In the genomic region with DNA sequence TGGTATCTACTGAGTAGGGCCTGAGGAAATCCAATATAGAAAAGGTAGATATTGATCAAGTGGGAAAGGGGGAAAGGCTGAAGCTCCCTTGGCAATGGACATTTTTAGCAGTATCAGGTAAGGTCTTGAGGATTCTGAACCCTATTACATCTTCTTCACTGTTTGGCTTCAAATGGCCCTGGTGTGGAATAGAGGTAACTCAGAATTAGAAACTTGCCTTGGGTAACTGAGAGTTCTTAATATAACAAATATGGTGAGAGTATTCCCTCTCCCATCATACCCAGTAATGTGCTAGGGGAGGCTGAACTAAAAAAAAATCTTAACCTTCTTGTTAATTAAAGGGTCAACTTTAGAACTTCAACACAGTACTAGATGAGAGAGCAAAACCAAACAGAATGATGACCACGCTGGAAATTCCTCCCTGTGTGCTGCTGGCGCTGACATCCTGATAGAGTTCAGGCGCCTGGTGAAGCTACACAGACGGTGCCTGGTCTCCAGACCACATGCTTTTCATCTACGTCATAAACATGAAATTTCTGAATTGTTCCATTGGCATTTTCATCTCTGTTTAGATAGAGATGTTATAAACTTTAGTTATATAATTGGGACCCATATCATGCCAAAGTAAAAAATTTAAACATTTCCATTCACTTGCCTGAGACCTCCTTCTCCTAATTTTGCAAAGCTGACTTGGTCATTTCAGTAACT, we compare ENCODE assay signal across 1 cellular context.
TF ChIP-seq lines count a peak whose summit lies in the region.

No MANE protein-coding gene starts in this region.

TF ChIP-seq in SK-N-SH, 30 proteins besides CTCF, POLR2A, EP300 and RAD21 (continued from another document):
- peak; percentile 62; the same call in 1 of the 2 replicates for TF ChIP-seq REST (IDR thresholded peaks at IDR 0.05; ENCODE audit: low read depth, low read length)
- peak; percentile 48; the same call in 1 of the 2 replicates for TF ChIP-seq GATA2 (CRISPR knock-in tag; IDR thresholded peaks at IDR 0.05)
- TF ChIP-seq, protein P1, sequence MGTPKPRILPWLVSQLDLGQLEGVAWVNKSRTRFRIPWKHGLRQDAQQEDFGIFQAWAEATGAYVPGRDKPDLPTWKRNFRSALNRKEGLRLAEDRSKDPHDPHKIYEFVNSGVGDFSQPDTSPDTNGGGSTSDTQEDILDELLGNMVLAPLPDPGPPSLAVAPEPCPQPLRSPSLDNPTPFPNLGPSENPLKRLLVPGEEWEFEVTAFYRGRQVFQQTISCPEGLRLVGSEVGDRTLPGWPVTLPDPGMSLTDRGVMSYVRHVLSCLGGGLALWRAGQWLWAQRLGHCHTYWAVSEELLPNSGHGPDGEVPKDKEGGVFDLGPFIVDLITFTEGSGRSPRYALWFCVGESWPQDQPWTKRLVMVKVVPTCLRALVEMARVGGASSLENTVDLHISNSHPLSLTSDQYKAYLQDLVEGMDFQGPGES (IDR thresholded peaks at IDR 0.05; ENCODE audit: low read depth, low read length), result no peak
- peak; percentile 95 for TF ChIP-seq JUND (IDR thresholded peaks at IDR 0.05)
- TF ChIP-seq TCF12 (IDR thresholded peaks at IDR 0.05), result peak; percentile 100
- TF ChIP-seq RCOR1 (IDR thresholded peaks at IDR 0.05; ENCODE audit: low read length), result peak; percentile 90
- no peak for TF ChIP-seq USF2 (IDR thresholded peaks at IDR 0.05; ENCODE audit: borderline replicate concordance, low read depth, low read length)
- no peak for TF ChIP-seq EZH2phosphoT487 (IDR thresholded peaks at IDR 0.05; ENCODE audit: borderline replicate concordance, low read depth)
- TF ChIP-seq FOSL2 (IDR thresholded peaks at IDR 0.05; ENCODE audit: borderline replicate concordance, low read depth), result peak; percentile 87
- peak; percentile 77; the same call in 1 of the 2 replicates for TF ChIP-seq MEF2A (IDR thresholded peaks at IDR 0.05; ENCODE audit: borderline replicate concordance, low read depth)
- peak; percentile 55 for TF ChIP-seq USF1 (IDR thresholded peaks at IDR 0.05; ENCODE audit: borderline replicate concordance, low read depth)
- no peak for TF ChIP-seq SMC3 (IDR thresholded peaks at IDR 0.05; ENCODE audit: low read depth, low read length)
- peak; percentile 89 for TF ChIP-seq NFIC (IDR thresholded peaks at IDR 0.05; ENCODE audit: borderline replicate concordance)
- TF ChIP-seq RFX5 (IDR thresholded peaks at IDR 0.05; ENCODE audit: low read length), result no peak
- no peak for TF ChIP-seq NRF1 (IDR thresholded peaks at IDR 0.05; ENCODE audit: low read depth, low read length)
- peak; percentile 97 for TF ChIP-seq FOXM1 (IDR thresholded peaks at IDR 0.05; ENCODE audit: low read depth)
- peak; percentile 48; the same call in 1 of the 2 replicates for TF ChIP-seq TAF1 (IDR thresholded peaks at IDR 0.05; ENCODE audit: borderline replicate concordance, low read depth, low read length)
- TF ChIP-seq ELF1 (IDR thresholded peaks at IDR 0.05), result no peak
TF ChIP-seq in SK-N-SH: peak in this region for 21.
